Comparison of ENCODE assay signal across 19 cellular contexts in the genomic region with DNA sequence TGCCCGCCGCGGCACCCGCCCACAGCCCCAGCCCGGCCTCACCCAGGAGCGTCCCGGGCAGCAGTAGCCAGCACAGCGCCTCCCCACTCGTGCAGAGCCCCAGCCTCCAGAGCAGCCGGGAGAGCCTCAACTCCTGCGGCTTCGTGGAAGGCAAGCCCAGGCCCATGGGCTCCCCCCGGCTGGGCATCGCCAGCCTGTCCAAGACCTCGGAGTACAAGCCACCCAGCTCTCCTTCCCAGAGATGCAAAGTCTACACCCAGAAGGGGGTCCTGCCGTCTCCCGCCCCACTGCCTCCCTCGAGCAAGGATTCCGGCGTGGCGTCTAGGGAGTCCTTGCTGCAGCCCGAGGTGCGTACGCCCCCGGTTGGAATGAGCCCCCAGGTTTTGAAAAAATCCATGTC.
"Had no signal": no experiment of that assay in that cellular context is flagged by ENCODE, and none has a peak within 500 bp of the region (broad histone marks: within the 10 kb centered on the region; RNA-seq: fewer than 3 reads in every experiment).

No MANE protein-coding gene starts in this region.

- H3K27ac Mint-ChIP-seq: naive thymus-derived CD4-positive, alpha-beta T cell; nephron; neural progenitor cell; stimulated activated naive CD8-positive, alpha-beta T cell treated with anti-CD3 and anti-CD28 coated beads, Interleukin-15, Interleukin-2, amounts not matched to agents 100 ng/mL and 50 ng/mL, for 24 hours had no signal

- DNase-seq: dermis blood vessel endothelial cell; effector memory CD4-positive, alpha-beta T cell; erythroblast; esophagus squamous epithelium; foreskin melanocyte; glutamatergic neuron; heart right ventricle; hippocampal formation; left ventricle myocardium superior; mesenchymal stem cell; midbrain; naive thymus-derived CD4-positive, alpha-beta T cell; nucleus accumbens; stimulated activated CD4-positive, alpha-beta T cell treated with anti-CD3 and anti-CD28 coated beads, Interleukin-15, amount 100 ng/mL, for 24 hours; stimulated activated CD4-positive, alpha-beta T cell treated with anti-CD3 and anti-CD28 coated beads, Interleukin-2, amount 100 ng/mL, for 48 hours; stimulated activated naive B cell treated with anti-CD40 and anti-IgM and Interleukin-4, amounts not matched to agents 10 μg/mL and 1 μg/mL and 100 μg/mL, for 72 hours had no signal

- ATAC-seq: heart right ventricle; left ventricle myocardium superior; naive thymus-derived CD4-positive, alpha-beta T cell; stimulated activated naive B cell treated with anti-CD40 and anti-IgM and Interleukin-4, amounts not matched to agents 10 μg/mL and 1 μg/mL and 100 μg/mL, for 72 hours had no signal

- H3K9me3 Mint-ChIP-seq: nephron; stimulated activated naive B cell treated with anti-CD40 and anti-IgM and Interleukin-4, amounts not matched to agents 10 μg/mL and 1 μg/mL and 100 μg/mL, for 72 hours; stimulated activated naive CD8-positive, alpha-beta T cell treated with anti-CD3 and anti-CD28 coated beads, Interleukin-15, Interleukin-2, amounts not matched to agents 100 ng/mL and 50 ng/mL, for 24 hours had no signal

- H3K4me3 Mint-ChIP-seq: naive thymus-derived CD4-positive, alpha-beta T cell; nephron; neural progenitor cell; stimulated activated naive B cell treated with anti-CD40 and anti-IgM and Interleukin-4, amounts not matched to agents 10 μg/mL and 1 μg/mL and 100 μg/mL, for 72 hours; stimulated activated naive CD8-positive, alpha-beta T cell treated with anti-CD3 and anti-CD28 coated beads, Interleukin-15, Interleukin-2, amounts not matched to agents 100 ng/mL and 50 ng/mL, for 24 hours had no signal

- H3K36me3 Mint-ChIP-seq: naive thymus-derived CD4-positive, alpha-beta T cell; neural progenitor cell had no signal
